Comparison of ENCODE assay signal across 1 cellular context in the genomic region with DNA sequence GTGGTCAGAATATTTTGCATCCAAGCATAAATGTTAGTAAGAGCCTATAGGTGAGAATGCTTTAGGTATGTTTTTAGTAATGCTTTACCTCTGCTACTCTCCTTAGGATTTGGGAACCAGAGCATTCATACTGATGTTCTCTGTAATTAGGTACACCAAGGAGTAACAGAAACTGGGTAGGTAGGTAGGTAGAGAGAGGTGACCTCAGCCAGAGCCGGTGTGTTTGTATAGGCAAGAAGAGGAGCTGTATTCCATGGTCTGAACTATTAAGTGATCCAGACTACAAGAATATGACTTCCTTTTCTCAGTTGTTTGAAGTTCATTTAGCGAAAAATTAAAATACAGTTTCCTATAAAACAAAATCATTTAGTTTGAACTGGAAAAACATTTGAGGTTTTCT.
TF ChIP-seq lines count a peak whose summit lies in the region.

No MANE protein-coding gene starts in this region.

TF ChIP-seq in K562, 482 proteins besides CTCF, POLR2A, EP300 and RAD21 (continued from another document):
- TF ChIP-seq, protein P1, sequence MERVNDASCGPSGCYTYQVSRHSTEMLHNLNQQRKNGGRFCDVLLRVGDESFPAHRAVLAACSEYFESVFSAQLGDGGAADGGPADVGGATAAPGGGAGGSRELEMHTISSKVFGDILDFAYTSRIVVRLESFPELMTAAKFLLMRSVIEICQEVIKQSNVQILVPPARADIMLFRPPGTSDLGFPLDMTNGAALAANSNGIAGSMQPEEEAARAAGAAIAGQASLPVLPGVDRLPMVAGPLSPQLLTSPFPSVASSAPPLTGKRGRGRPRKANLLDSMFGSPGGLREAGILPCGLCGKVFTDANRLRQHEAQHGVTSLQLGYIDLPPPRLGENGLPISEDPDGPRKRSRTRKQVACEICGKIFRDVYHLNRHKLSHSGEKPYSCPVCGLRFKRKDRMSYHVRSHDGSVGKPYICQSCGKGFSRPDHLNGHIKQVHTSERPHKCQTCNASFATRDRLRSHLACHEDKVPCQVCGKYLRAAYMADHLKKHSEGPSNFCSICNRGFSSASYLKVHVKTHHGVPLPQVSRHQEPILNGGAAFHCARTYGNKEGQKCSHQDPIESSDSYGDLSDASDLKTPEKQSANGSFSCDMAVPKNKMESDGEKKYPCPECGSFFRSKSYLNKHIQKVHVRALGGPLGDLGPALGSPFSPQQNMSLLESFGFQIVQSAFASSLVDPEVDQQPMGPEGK (CRISPR knock-in tag; IDR thresholded peaks at IDR 0.05; ENCODE audit: borderline replicate concordance): no peak
